8 cellular contexts compared by ENCODE assay signal in the genomic region with DNA sequence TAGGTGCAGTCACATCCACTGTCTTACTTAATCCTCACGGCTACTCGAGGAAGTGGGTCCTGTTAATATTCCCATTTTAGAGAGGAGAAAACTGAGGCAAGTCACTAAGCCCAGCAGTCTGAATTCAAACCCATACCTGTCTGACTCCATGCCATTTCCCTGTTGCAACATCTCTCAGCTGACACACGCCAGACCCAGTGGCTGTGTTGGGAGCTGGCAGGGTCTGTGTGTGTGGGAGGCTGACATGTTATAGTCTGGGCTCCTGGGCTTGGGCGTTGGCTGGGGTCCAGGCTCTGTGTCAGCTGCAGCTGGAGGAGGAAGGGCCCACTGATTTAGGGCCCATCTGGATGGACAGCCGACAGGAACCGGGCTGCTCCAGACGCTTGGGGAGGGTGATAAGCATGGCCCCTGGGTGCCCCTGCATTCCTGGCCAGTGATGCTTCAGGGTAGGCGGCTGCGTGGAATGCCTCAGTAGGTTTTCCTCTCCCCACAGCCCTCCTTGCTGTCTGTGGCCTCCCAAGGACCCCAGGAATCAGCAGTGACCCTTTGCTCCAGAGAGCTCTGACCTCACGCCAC.
DNase-seq lines count a peak whose midpoint lies in the region; ATAC-seq and TF ChIP-seq lines count a peak whose summit lies in the region.

No MANE protein-coding gene starts in this region.

- H3K4me2 ChIP-seq in PC-9 (peak overlapping the region; percentile 31; the same call in 1 of the 2 replicates), fibroblast of lung (ENCODE audit: extremely low read depth, insufficient read depth, low read length) (no peak overlapping the region)

- no peak overlapping the region for H3K9ac ChIP-seq in fibroblast of lung (ENCODE audit: insufficient read depth, low read length)

- H3K9me3 ChIP-seq in BE2C (no peaks in the 10 kb centered on the region), PC-9 (ENCODE audit: insufficient read depth, low read depth) (no peaks in the 10 kb centered on the region), fibroblast of lung (ENCODE audit: control insufficient read depth, insufficient read depth, low read depth, low read length) (no peaks in the 10 kb centered on the region)

- H3K4me1 ChIP-seq in BE2C (peaks cover 35% of the 10 kb centered on the region), PC-9 (replicated peaks; ENCODE audit: insufficient read depth) (peaks cover 10% of the 10 kb centered on the region), fibroblast of lung (ENCODE audit: control insufficient read depth, extremely low read depth, insufficient read depth, low read length) (peaks cover 3% of the 10 kb centered on the region)

- POLR2A ChIA-PET in PC-9 (lab: Charles Lee; ENCODE audit: unreplicated experiment), result no interaction called here

- no peaks in the 10 kb centered on the region for H3K36me3 Mint-ChIP-seq in nephron (ENCODE audit: low read depth)

- peaks cover 70% of the 10 kb centered on the region for H3K4me1 Mint-ChIP-seq in nephron

- TF ChIP-seq CTCF in BE2C (IDR thresholded peaks at IDR 0.05; ENCODE audit: low read depth, low read length), result no peak; the same call in 1 of the 2 replicates
- no peak for TF ChIP-seq CTCF in PC-9 (conservative IDR thresholded peaks at IDR 0.05)
- TF ChIP-seq CTCF in fibroblast of lung (conservative IDR thresholded peaks at IDR 0.05 in 1 of 2, IDR thresholded peaks at IDR 0.05 in 1 of 2; ENCODE audit: low read depth in 1 of 2, low read length in 2 of 2), result no peak
- no peak for TF ChIP-seq CTCF in nephron (IDR thresholded peaks at IDR 0.05; ENCODE audit: unreplicated experiment in 3 of 3)

- H3K27me3 Mint-ChIP-seq in nephron (ENCODE audit: low read depth), result peaks cover 4% of the 10 kb centered on the region

- H3K9me2 ChIP-seq in PC-9 (ENCODE audit: insufficient read depth), result no peaks in the 10 kb centered on the region

- ATAC-seq in HG03469 (IDR thresholded peaks at IDR 0.05; ENCODE audit: unreplicated experiment) (no peak), HG03108 (IDR thresholded peaks at IDR 0.05; ENCODE audit: unreplicated experiment) (no peak)

- H3K36me3 ChIP-seq in BE2C, result no peaks in the 10 kb centered on the region
- no peaks in the 10 kb centered on the region for H3K36me3 ChIP-seq in PC-9 (ENCODE audit: low read depth)
- no peaks in the 10 kb centered on the region for H3K36me3 ChIP-seq in fibroblast of lung (ENCODE audit: control insufficient read depth, insufficient read depth, low read length)

- peak overlapping the region; percentile 68 to 97 (median 78) for H3K27ac Mint-ChIP-seq in nephron

- no peaks in the 10 kb centered on the region for H4K20me1 ChIP-seq in PC-9 (ENCODE audit: insufficient read depth)
- H4K20me1 ChIP-seq in fibroblast of lung (ENCODE audit: control insufficient read depth, extremely low read depth, insufficient read depth, low read length), result no peaks in the 10 kb centered on the region

- H3K79me2 ChIP-seq in PC-9 (ENCODE audit: low read depth), result no peaks in the 10 kb centered on the region
- no peaks in the 10 kb centered on the region for H3K79me2 ChIP-seq in fibroblast of lung (ENCODE audit: control insufficient read depth, insufficient read depth, low read length)

- H3K4me3 ChIP-seq in BE2C (ENCODE audit: low read depth, low read length) (peak overlapping the region; percentile 7; the same call in 1 of the 2 replicates), PC-9 (no peak overlapping the region), fibroblast of lung (replicated peaks in 1 of 4; ENCODE audit: control extremely low read depth in 1 of 4, insufficient read depth in 1 of 4, low read depth in 3 of 4, low read length in 4 of 4) (no peak overlapping the region)

- DNase-seq in BE2C, result peak; percentile 98
- DNase-seq in PC-9, result peak; percentile 44 to 73
- peak; percentile 69 to 100 for DNase-seq in fibroblast of lung (ENCODE audit: low read depth in 2 of 2)
- no peak for DNase-seq in NCI-H774 (lab: John Stamatoyannopoulos, UW)
- no peak for DNase-seq in NCI-H2081 (lab: John Stamatoyannopoulos, UW)

- peaks cover 3% of the 10 kb centered on the region for H3K9me3 Mint-ChIP-seq in nephron

- CTCF ChIA-PET in PC-9 (lab: Charles Lee), result no interaction called here

- intact Hi-C loops in PC-9 (cut with micrococcal nuclease; ENCODE audit: unreplicated experiment), result loop anchor here (1.0 kb wide), 1 partner anchor 37 kb away; no protein-coding TSS in a partner anchor

- BruUV-seq in PC-9 (replicated peaks; lab: Mats Ljungman, UMichigan), result no TSS peak

- no peaks in the 10 kb centered on the region for H3F3A ChIP-seq in PC-9 (ENCODE audit: insufficient read depth, low read depth)

- no peaks in the 10 kb centered on the region for H3K27me3 ChIP-seq in BE2C
- H3K27me3 ChIP-seq in PC-9 (ENCODE audit: insufficient read depth, low read depth), result no peaks in the 10 kb centered on the region
- peaks cover 2% of the 10 kb centered on the region for H3K27me3 ChIP-seq in fibroblast of lung (ENCODE audit: control insufficient read depth, insufficient read depth, low read length)

- H3K27ac ChIP-seq in PC-9 (no peak overlapping the region), fibroblast of lung (ENCODE audit: insufficient read depth, low read length) (peak overlapping the region; percentile 15)

- H3K4me3 Mint-ChIP-seq in nephron, result no peak overlapping the region

- no peak overlapping the region for H2AFZ ChIP-seq in PC-9
- H2AFZ ChIP-seq in fibroblast of lung (ENCODE audit: low read length), result no peak overlapping the region

Comparison
In these comparisons a context has a peak if more than half of its experiments do, and no peak if none do; other contexts are left out.
1. DNase-seq: peak in BE2C (single experiment), PC-9 (2 of 2) and fibroblast of lung (2 of 2); none in NCI-H774 (single experiment) and NCI-H2081 (0 of 2).